14 cellular contexts compared by ENCODE assay signal in the genomic region with DNA sequence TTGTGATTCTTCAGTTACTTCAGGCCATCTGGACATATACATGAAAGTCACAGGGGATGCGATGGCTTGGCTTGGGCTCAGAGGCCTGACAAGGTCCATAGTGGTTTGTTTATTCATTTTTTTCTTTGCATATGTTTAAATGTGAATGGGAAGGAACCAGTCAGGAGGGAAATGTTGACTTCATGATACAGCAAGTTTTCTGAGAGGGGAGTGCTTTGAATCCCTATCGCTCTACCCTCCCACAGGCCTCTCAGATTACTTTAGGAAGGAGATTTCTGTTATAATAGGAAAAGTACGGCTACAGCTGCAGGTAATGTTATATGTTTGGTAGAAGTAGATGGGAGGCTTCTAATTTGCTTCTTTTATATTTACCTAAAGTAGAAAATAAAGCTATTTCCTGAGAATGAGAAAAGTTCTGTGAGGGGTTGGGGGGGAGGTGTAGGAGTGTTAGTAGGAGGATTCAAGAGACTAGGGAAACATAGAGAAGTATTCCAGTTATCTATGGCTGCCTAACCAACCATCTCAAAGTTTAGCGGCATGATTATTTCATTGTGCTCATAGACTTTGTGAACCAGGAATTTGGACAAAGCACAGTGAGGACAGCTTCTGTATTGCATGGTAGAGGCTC.
"Had no signal": no experiment of that assay in that cellular context is flagged by ENCODE, and none has a peak within 500 bp of the region (broad histone marks: within the 10 kb centered on the region; RNA-seq: fewer than 3 reads in every experiment).

No MANE protein-coding gene starts in this region.

- H3K36me3 ChIP-seq: ascending aorta, colonic mucosa, left ventricle myocardium inferior, upper lobe of right lung had no signal

- H3K4me3 ChIP-seq: ascending aorta, colonic mucosa, hepatocyte, left ventricle myocardium inferior, upper lobe of right lung had no signal

- ATAC-seq: activated CD4-positive, CD25-positive, alpha-beta regulatory T cell treated with anti-CD3 and anti-CD28 coated beads, Interleukin-2, amount 50 U/mL, for 24 hours; foreskin keratinocyte; stimulated activated naive B cell treated with anti-CD40 and anti-IgM and Interleukin-4, amounts not matched to agents 10 μg/mL and 1 μg/mL and 100 μg/mL, for 72 hours; upper lobe of right lung had no signal

- H3K4me1 ChIP-seq: ascending aorta, colonic mucosa, foreskin keratinocyte, upper lobe of right lung had no signal

- H3K27ac ChIP-seq: ascending aorta, colonic mucosa, foreskin keratinocyte, hepatocyte, left ventricle myocardium inferior, upper lobe of right lung had no signal

- H3K27me3 ChIP-seq: ascending aorta, colonic mucosa, foreskin keratinocyte, hepatocyte, upper lobe of right lung had no signal

- H3K9me3 ChIP-seq: ascending aorta, colonic mucosa, upper lobe of right lung had no signal

- DNase-seq: activated CD4-positive, alpha-beta T cell treated with anti-CD3 and anti-CD28 coated beads, Interleukin-2, amount 50 U/mL, for 1 hour; activated gamma-delta T cell; colonic mucosa; foreskin keratinocyte; left ventricle myocardium inferior; mammary epithelial cell; nephron progenitor cell; occipital lobe; posterior cingulate gyrus; stimulated activated naive B cell treated with anti-CD40 and anti-IgM and Interleukin-4, amounts not matched to agents 10 μg/mL and 1 μg/mL and 100 μg/mL, for 72 hours; upper lobe of right lung had no signal
